Comparison of ENCODE assay signal across 11 cellular contexts in the genomic region with DNA sequence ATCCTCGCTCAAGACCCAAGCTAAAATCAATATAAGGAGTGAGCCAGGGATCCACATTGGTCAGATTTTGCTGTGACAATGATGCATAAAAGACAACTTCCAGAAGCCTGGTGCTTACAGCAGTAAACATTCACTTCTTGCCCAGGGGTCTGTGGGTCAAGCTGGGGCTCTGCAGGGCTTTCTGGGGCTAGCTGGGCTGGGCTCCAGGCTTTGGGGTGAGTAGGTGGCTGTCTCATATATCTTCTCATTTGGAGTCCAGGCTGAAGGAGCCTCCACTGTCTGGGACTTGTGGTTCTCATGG. TPM values are rescaled to one million over a fixed set of nuclear protein-coding genes. Genes with fewer than 3 reads are reported as not detected.
DNase-seq lines count a peak whose midpoint lies in the region; ATAC-seq and TF ChIP-seq lines count a peak whose summit lies in the region.
"Had no signal": no experiment of that assay in that cellular context is flagged by ENCODE, and none has a peak within 500 bp of the region (broad histone marks: within the 10 kb centered on the region; RNA-seq: fewer than 3 reads in every experiment).

No MANE protein-coding gene starts in this region.

- intact Hi-C loops in esophagus muscularis mucosa (cut with DNase I), result no loop called here
- intact Hi-C loops in sigmoid colon (cut with DNase I), result no loop called here
- intact Hi-C loops in aorta (cut with DNase I), result no loop called here

- H3K27me3 ChIP-seq in GM23248 (replicated peaks; ENCODE audit: insufficient read depth) (no peaks in the 10 kb centered on the region), esophagus muscularis mucosa (no peaks in the 10 kb centered on the region), sigmoid colon (no peaks in the 10 kb centered on the region), aorta (ENCODE audit: control insufficient read depth in 1 of 2, insufficient read depth in 2 of 2, low read length in 1 of 2) (no peaks in the 10 kb centered on the region)

- TF ChIP-seq CTCF in esophagus muscularis mucosa (IDR thresholded peaks at IDR 0.05), result no peak
- TF ChIP-seq CTCF in sigmoid colon (IDR thresholded peaks at IDR 0.05), result no peak

- H4K20me1 ChIP-seq in GM23248 (ENCODE audit: insufficient read depth), result no peaks in the 10 kb centered on the region

- no peaks in the 10 kb centered on the region for H3K9me2 ChIP-seq in GM23248 (ENCODE audit: insufficient read depth)

- H3K36me3 ChIP-seq in GM23248 (ENCODE audit: low read depth) (no peaks in the 10 kb centered on the region), SK-N-MC (ENCODE audit: insufficient read depth, low read length) (no peaks in the 10 kb centered on the region), esophagus muscularis mucosa (no peaks in the 10 kb centered on the region), sigmoid colon (no peaks in the 10 kb centered on the region), aorta (ENCODE audit: control insufficient read depth in 1 of 2, insufficient read depth in 2 of 2, low read length in 1 of 2) (no peaks in the 10 kb centered on the region)

- TF ChIP-seq EP300 in esophagus muscularis mucosa (IDR thresholded peaks at IDR 0.05), result no peak
- TF ChIP-seq EP300 in sigmoid colon (IDR thresholded peaks at IDR 0.05), result no peak

- H3K4me3 ChIP-seq in GM23248, result peak overlapping the region; percentile 57
- H3K4me3 ChIP-seq in SK-N-MC, result no peak overlapping the region
- no peak overlapping the region for H3K4me3 ChIP-seq in esophagus muscularis mucosa
- no peak overlapping the region for H3K4me3 ChIP-seq in sigmoid colon
- H3K4me3 ChIP-seq in aorta (ENCODE audit: low read length in 2 of 2), result no peak overlapping the region

- no peak for TF ChIP-seq POLR2A in esophagus muscularis mucosa (IDR thresholded peaks at IDR 0.05; ENCODE audit: low read depth)
- no peak for TF ChIP-seq POLR2A in sigmoid colon (IDR thresholded peaks at IDR 0.05)

- no peaks in the 10 kb centered on the region for H3K9me3 ChIP-seq in GM23248 (ENCODE audit: low read depth)
- no peaks in the 10 kb centered on the region for H3K9me3 ChIP-seq in SK-N-MC (ENCODE audit: low read depth, low read length)
- no peaks in the 10 kb centered on the region for H3K9me3 ChIP-seq in esophagus muscularis mucosa
- H3K9me3 ChIP-seq in sigmoid colon, result no peaks in the 10 kb centered on the region
- no peaks in the 10 kb centered on the region for H3K9me3 ChIP-seq in aorta (ENCODE audit: control insufficient read depth, low read length)

- H3K27ac ChIP-seq in GM23248 (peak overlapping the region; percentile 97), SK-N-MC (peak overlapping the region; percentile 40; the same call in 1 of the 2 replicates), esophagus muscularis mucosa (replicated peaks in 1 of 4) (peak overlapping the region; percentile 52 to 73 (median 71)), sigmoid colon (peak overlapping the region; percentile 21 to 74 (median 52)), aorta (ENCODE audit: low read depth in 1 of 2, low read length in 2 of 2) (no peak overlapping the region)

- H3F3A ChIP-seq in GM23248 (ENCODE audit: insufficient read depth), result peaks cover 27% of the 10 kb centered on the region

- peak overlapping the region; percentile 80 for H2AFZ ChIP-seq in GM23248

- DNase-seq in GM23248, result no peak
- no peak for DNase-seq in SK-N-MC (ENCODE audit: low read depth, low spot score)
- no peak for DNase-seq in esophagus muscularis mucosa (ENCODE audit: extremely low spot score)
- no peak for DNase-seq in sigmoid colon
- no peak for DNase-seq in H4 (ENCODE audit: low spot score)
- no peak for DNase-seq in aorta
- DNase-seq: cerebellar nuclear complex, GDM1, NCI-H187 treated with DMSO at 0.1 percent for 48 hours had no signal

- peaks cover 35% of the 10 kb centered on the region for H3K4me1 ChIP-seq in GM23248 (ENCODE audit: insufficient read depth)
- H3K4me1 ChIP-seq in esophagus muscularis mucosa, result peaks cover 28 to 48% (median 37%) of the 10 kb centered on the region in 4 donors
- H3K4me1 ChIP-seq in sigmoid colon, result peaks cover 0 to 29% (median 16%) of the 10 kb centered on the region in 4 donors
- H3K4me1 ChIP-seq in aorta (ENCODE audit: control insufficient read depth in 1 of 2, insufficient read depth in 2 of 2, low read length in 2 of 2), result no peaks in the 10 kb centered on the region

- peak overlapping the region; percentile 81 for H3K4me2 ChIP-seq in GM23248 (ENCODE audit: unreplicated experiment)

- WGBS in GM23248 (ENCODE audit: low coverage in 1 of 2, low lambda C conversion rate in 2 of 2, missing lambda C conversion rate in 2 of 2), 2 experiments, result 91 to 96% methylated on average over 1 of the region's 1 CpG
- WGBS in esophagus muscularis mucosa, result 100% methylated on average over 1 of the region's 1 CpG
- 91 to 95% methylated on average over 1 of the region's 1 CpG for WGBS in sigmoid colon, 2 donors
- WGBS in aorta, 2 donors, result 94 to 96% methylated on average over 1 of the region's 1 CpG

- no peaks in the 10 kb centered on the region for H3K79me2 ChIP-seq in GM23248 (ENCODE audit: insufficient read depth)

- ATAC-seq in GM18870 (IDR thresholded peaks at IDR 0.05; ENCODE audit: unreplicated experiment) (no peak), GM19452 (IDR thresholded peaks at IDR 0.05; ENCODE audit: unreplicated experiment) (no peak), aorta (ENCODE audit: low FRiP score) (no peak)

- in situ Hi-C loops in GM23248 (cut with MboI), result no loop called here

- peak overlapping the region; percentile 79 for H3K9ac ChIP-seq in GM23248
- H3K9ac ChIP-seq in SK-N-MC (ENCODE audit: insufficient read length), result no peak overlapping the region

RNA-seq across cellular contexts. Expression of a gene that starts 25.8 kb away (rescaled TPM):
- total RNA-seq in GM23248 (2014; rRNA removed; shearing (Covaris generic)), result 7.2 and 9.0 TPM in 2 replicates
- polyA plus RNA-seq in GM23248 (2016; fragmentation: Nextera tagmentation; extraction: Ambion mirVana) (17.9 and 18.2 TPM in 2 replicates), sigmoid colon (10 to 100 TPM; 26.4 to 45.0 (median 43.2) TPM), aorta (10 to 100 TPM; 15.6 to 18.2 TPM)
- total RNA-seq in esophagus muscularis mucosa (10 to 100 TPM; 20.2 to 28.5 (median 23.0) TPM), sigmoid colon (10 to 100 TPM; 22.0 to 33.2 (median 22.4) TPM), aorta (10 to 100 TPM; 30.1 to 32.4 TPM)
- total RNA-seq in H4 (2014; rRNA removed; shearing (Covaris generic)), result 12.7 and 14.3 TPM in 2 replicates

Comparison
In these comparisons a context has a peak if more than half of its experiments do, and no peak if none do; other contexts are left out.
1. H3K27ac ChIP-seq: peak in GM23248 (single experiment), SK-N-MC (single experiment), esophagus muscularis mucosa (4 of 4) and sigmoid colon (4 of 4); none in aorta (0 of 2).